9 cellular contexts compared by ENCODE assay signal in genomic region chr7:76498583-76499200, GRCh38. TPM values are rescaled to one million over a fixed set of nuclear protein-coding genes. Genes with fewer than 3 reads are reported as not detected.
"Had no signal": no experiment of that assay in that cellular context is flagged by ENCODE, and none has a peak within 500 bp of the region (broad histone marks: within the 10 kb centered on the region; RNA-seq: fewer than 3 reads in every experiment).

No MANE protein-coding gene starts in this region.

RNA-seq across cellular contexts. Expression of gene UPK3B, which starts 11.7 kb away (rescaled TPM):
- total RNA-seq: kidney epithelial cell had no signal

RNA-seq across cellular contexts. Expression of gene SPDYE16, which starts 44.4 kb away (rescaled TPM):
- total RNA-seq: chondrocyte, colonic mucosa, esophagus mucosa, esophagus squamous epithelium, glomerular endothelial cell, kidney epithelial cell, left ventricle myocardium superior, lung microvascular endothelial cell, mesenteric fat pad had no signal
